15 cellular contexts compared by ENCODE assay signal in the genomic region with DNA sequence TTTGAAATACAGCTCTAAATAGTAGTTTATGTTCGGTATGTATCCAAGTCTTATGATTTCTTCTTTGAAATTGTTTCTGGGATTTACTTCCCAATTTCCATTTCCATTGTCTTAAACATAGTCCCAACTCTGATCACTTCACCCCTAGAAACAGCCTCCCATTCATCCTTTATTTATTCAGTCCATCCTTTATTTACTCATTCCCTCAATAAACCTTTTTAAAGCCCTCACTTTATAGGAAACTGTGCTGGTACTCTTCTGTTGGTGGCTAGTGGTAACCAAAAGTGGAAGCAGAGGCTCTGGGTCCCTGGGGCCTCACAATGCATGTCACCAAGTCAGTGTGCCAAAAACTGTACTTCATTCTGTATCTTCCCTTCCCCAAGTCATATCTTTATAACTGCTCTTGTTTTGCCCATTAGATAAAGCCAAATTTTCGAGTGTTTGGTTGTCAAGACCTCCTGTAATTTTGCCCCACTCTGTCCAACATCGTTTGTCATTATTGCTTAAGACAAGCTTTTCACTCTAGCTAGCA. TPM values are rescaled to one million over a fixed set of nuclear protein-coding genes. Genes with fewer than 3 reads are reported as not detected.
DNase-seq lines count a peak whose midpoint lies in the region; ATAC-seq and TF ChIP-seq lines count a peak whose summit lies in the region.
"Had no signal": no experiment of that assay in that cellular context is flagged by ENCODE, and none has a peak within 500 bp of the region (broad histone marks: within the 10 kb centered on the region; RNA-seq: fewer than 3 reads in every experiment).

No MANE protein-coding gene starts in this region.

- H3K4me1 ChIP-seq in BLaER1: peaks cover 52% of the 10 kb centered on the region

- peaks cover 2% of the 10 kb centered on the region for H3K36me3 Mint-ChIP-seq in memory B cell
- peaks cover 35% of the 10 kb centered on the region for H3K36me3 Mint-ChIP-seq in Calu3 (ENCODE audit: insufficient read depth, unreplicated experiment)

- H3K4me1 Mint-ChIP-seq in memory B cell (peaks cover 44% of the 10 kb centered on the region), Calu3 (ENCODE audit: low read depth, unreplicated experiment) (peaks cover 47% of the 10 kb centered on the region)

- DNase-seq in GM10266 (ENCODE audit: extremely low spot score): peak; percentile 18
- DNase-seq in memory B cell (ENCODE audit: low spot score in 2 of 2): no peak
- no peak for DNase-seq in NCI-H1417 treated with DMSO at 0.1 percent for 48 hours (lab: John Stamatoyannopoulos, UW)
- no peak for DNase-seq in Calu3
- DNase-seq: activated CD4-positive, CD25-positive, alpha-beta regulatory T cell; activated T-cell treated with anti-CD3 and anti-CD28 coated beads, Interleukin-2, amount 50 U/mL, for 1 hour; CD8-positive, alpha-beta memory T cell; dermis blood vessel endothelial cell; naive B cell; NCI-H2227 treated with DMSO at 0.1 percent for 48 hours; stimulated activated CD4-positive, alpha-beta T cell treated with anti-CD3 and anti-CD28 coated beads, Interleukin-15, amount 100 ng/mL, for 24 hours; testis had no signal

- H3K9me2 ChIP-seq in SU-DHL-6 (replicated peaks; ENCODE audit: insufficient read depth, low read length): no peaks in the 10 kb centered on the region

- H4K20me1 ChIP-seq in BLaER1 (peaks cover under 1% of the 10 kb centered on the region; the same call in 1 of the 2 replicates), SU-DHL-6 (ENCODE audit: low read depth, low read length) (peaks cover 6% of the 10 kb centered on the region; the same call in 1 of the 2 replicates)

- H3K79me2 ChIP-seq in SU-DHL-6 (ENCODE audit: insufficient read depth, low read length): peaks cover 38% of the 10 kb centered on the region

- no peak overlapping the region for H2AFZ ChIP-seq in SU-DHL-6 (ENCODE audit: low read depth, low read length, severe bottlenecking)

- no TSS peak for BruUV-seq in Calu3 (replicated peaks; lab: Mats Ljungman, UMichigan)

- H3K4me2 ChIP-seq in BLaER1: peak overlapping the region; percentile 66
- H3K4me2 ChIP-seq in SU-DHL-6 (ENCODE audit: low read depth, low read length, poor library complexity, severe bottlenecking): peak overlapping the region; percentile 18

- TF ChIP-seq CTCF in GM10266 (IDR thresholded peaks at IDR 0.05; ENCODE audit: control insufficient read depth, insufficient read depth, low read depth, missing control alignments) (no peak), SU-DHL-6 (IDR thresholded peaks at IDR 0.05; ENCODE audit: insufficient read depth, low read length, poor library complexity, severe bottlenecking) (no peak), Calu3 (IDR thresholded peaks at IDR 0.05; ENCODE audit: unreplicated experiment) (no peak)

- no peaks in the 10 kb centered on the region for H3K9me3 Mint-ChIP-seq in memory B cell
- H3K9me3 Mint-ChIP-seq in Calu3 (ENCODE audit: low read depth, unreplicated experiment): no peaks in the 10 kb centered on the region
- H3K9me3 Mint-ChIP-seq: CD8-positive, alpha-beta memory T cell; naive B cell had no signal

- ATAC-seq in memory B cell (ENCODE audit: low read depth): no peak
- no peak for ATAC-seq in HG02840 (IDR thresholded peaks at IDR 0.05; ENCODE audit: low FRiP score, unreplicated experiment)

- H3K9ac ChIP-seq in BLaER1: no peak overlapping the region
- no peak overlapping the region for H3K9ac ChIP-seq in SU-DHL-6 (ENCODE audit: low read length)

- H3F3A ChIP-seq in SU-DHL-6 (ENCODE audit: insufficient read depth): peaks cover 10% of the 10 kb centered on the region

- peak overlapping the region; percentile 16 for H3K4me3 Mint-ChIP-seq in memory B cell
- H3K4me3 Mint-ChIP-seq in Calu3 (ENCODE audit: low read depth, unreplicated experiment): no peak overlapping the region

- H3K27ac Mint-ChIP-seq in memory B cell (peak overlapping the region; percentile 99), Calu3 (ENCODE audit: unreplicated experiment) (no peak overlapping the region)

- no peaks in the 10 kb centered on the region for H3K27me3 ChIP-seq in BLaER1
- H3K27me3 ChIP-seq in SU-DHL-6 (ENCODE audit: low read length): no peaks in the 10 kb centered on the region
- H3K27me3 ChIP-seq: testis had no signal

- H3K9me3 ChIP-seq in BLaER1 (peaks cover 14% of the 10 kb centered on the region; the same call in 1 of the 2 replicates), SU-DHL-6 (ENCODE audit: insufficient read depth, low read length) (no peaks in the 10 kb centered on the region)
- H3K9me3 ChIP-seq: testis had no signal

- no peaks in the 10 kb centered on the region for H3K27me3 Mint-ChIP-seq in memory B cell
- H3K27me3 Mint-ChIP-seq in Calu3 (ENCODE audit: unreplicated experiment): no peaks in the 10 kb centered on the region
- H3K27me3 Mint-ChIP-seq: naive B cell had no signal

- H3K4me3 ChIP-seq in BLaER1 (no peak overlapping the region), SU-DHL-6 (ENCODE audit: insufficient read depth, low read length, poor library complexity, severe bottlenecking) (no peak overlapping the region)
- H3K4me3 ChIP-seq: testis had no signal

- no peak overlapping the region for H3K27ac ChIP-seq in BLaER1
- no peak overlapping the region for H3K27ac ChIP-seq in SU-DHL-6 (ENCODE audit: low read depth, low read length)
- H3K27ac ChIP-seq: testis had no signal

- peaks cover 10% of the 10 kb centered on the region; the same call in 1 of the 2 replicates for H3K36me3 ChIP-seq in BLaER1
- no peaks in the 10 kb centered on the region for H3K36me3 ChIP-seq in SU-DHL-6 (ENCODE audit: low read length)

- CTCF ChIA-PET in Calu3 (lab: Charles Lee): no interaction called here

- intact Hi-C loops in Calu3 (cut with micrococcal nuclease; ENCODE audit: unreplicated experiment): no loop called here

RNA-seq across cellular contexts. Expression of gene EPC1, which starts 3.9 kb away (rescaled TPM):
- total RNA-seq in Calu3 (2022): 27.2 and 30.0 TPM in 2 replicates
